ENCODE assay signal across 9 cellular contexts in the genomic region with DNA sequence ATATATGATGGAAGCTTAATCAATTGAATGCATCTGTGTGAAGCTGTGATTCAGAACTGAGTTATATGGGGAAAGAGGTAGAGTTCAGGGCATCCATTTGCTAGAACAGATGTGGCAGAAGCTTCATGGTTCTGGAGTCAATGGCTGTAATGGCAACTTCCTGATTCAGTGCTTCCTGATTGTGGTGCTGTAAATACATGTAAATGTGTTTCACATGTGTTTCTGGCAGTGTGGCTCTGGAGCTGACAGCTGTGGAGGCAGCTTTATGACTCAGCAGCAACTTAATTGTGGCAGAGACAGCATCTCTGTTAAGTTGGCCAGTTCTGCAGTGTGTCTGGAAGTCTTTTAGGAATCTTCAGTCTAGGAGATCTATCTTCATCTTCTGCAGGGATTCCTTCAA.
DNase-seq lines count a peak whose midpoint lies in the region; ATAC-seq and TF ChIP-seq lines count a peak whose summit lies in the region.
"Had no signal": no experiment of that assay in that cellular context is flagged by ENCODE, and none has a peak within 500 bp of the region (broad histone marks: within the 10 kb centered on the region; RNA-seq: fewer than 3 reads in every experiment).

No MANE protein-coding gene starts in this region.

- H3K79me2 ChIP-seq in OCI-LY7 (ENCODE audit: insufficient read depth, low read depth, low read length), result no peaks in the 10 kb centered on the region

- H3K4me1 ChIP-seq in OCI-LY7 (ENCODE audit: insufficient read depth, low read length, poor library complexity, severe bottlenecking) (no peaks in the 10 kb centered on the region), ascending aorta (no peaks in the 10 kb centered on the region)

- ATAC-seq in GM18499 (IDR thresholded peaks at IDR 0.05; ENCODE audit: insufficient read depth, unreplicated experiment) (peak; percentile 83), HG02885 (IDR thresholded peaks at IDR 0.05; ENCODE audit: poor library complexity, unreplicated experiment) (peak; percentile 57)
- ATAC-seq: Panc1 had no signal

- H2AFZ ChIP-seq in OCI-LY7 (ENCODE audit: low read length), result no peak overlapping the region

- H3K27ac ChIP-seq in OCI-LY7 (ENCODE audit: low read depth, low read length, poor library complexity, severe bottlenecking), result no peak overlapping the region
- H3K27ac ChIP-seq in ascending aorta, result no peak overlapping the region

- no peak for TF ChIP-seq CTCF in OCI-LY7 (conservative IDR thresholded peaks at IDR 0.05; ENCODE audit: low read length)
- TF ChIP-seq CTCF in osteocyte (IDR thresholded peaks at IDR 0.05), result no peak
- no peak for TF ChIP-seq CTCF in ascending aorta (IDR thresholded peaks at IDR 0.05)

- H3K4me3 Mint-ChIP-seq in osteocyte (ENCODE audit: unreplicated experiment), result no peak overlapping the region

- intact Hi-C loops in OCI-LY7 (cut with micrococcal nuclease; ENCODE audit: unreplicated experiment), result no loop called here
- intact Hi-C loops in ascending aorta (cut with DNase I), result no loop called here

- H3K9me2 ChIP-seq in OCI-LY7 (ENCODE audit: insufficient read depth, low read length), result no peaks in the 10 kb centered on the region

- CTCF ChIA-PET in OCI-LY7 (lab: Charles Lee; ENCODE audit: unreplicated experiment), result no interaction called here

- H3K9me3 Mint-ChIP-seq in osteocyte (ENCODE audit: unreplicated experiment), result no peaks in the 10 kb centered on the region

- no peaks in the 10 kb centered on the region for H3K4me1 Mint-ChIP-seq in osteocyte (ENCODE audit: unreplicated experiment)

- H3K4me3 ChIP-seq in OCI-LY7 (ENCODE audit: low read depth, low read length, poor library complexity, severe bottlenecking) (no peak overlapping the region), ascending aorta (no peak overlapping the region)

- H3K27me3 Mint-ChIP-seq in osteocyte (ENCODE audit: unreplicated experiment), result no peaks in the 10 kb centered on the region

- no peaks in the 10 kb centered on the region for H3K36me3 Mint-ChIP-seq in osteocyte (ENCODE audit: unreplicated experiment)

- H3K9me3 ChIP-seq in OCI-LY7 (ENCODE audit: low read length) (no peaks in the 10 kb centered on the region), ascending aorta (no peaks in the 10 kb centered on the region)

- H4K20me1 ChIP-seq in OCI-LY7 (ENCODE audit: insufficient read depth, low read length), result no peaks in the 10 kb centered on the region

- no peak overlapping the region for H3K4me2 ChIP-seq in OCI-LY7 (ENCODE audit: low read length)

- no peak overlapping the region for H3K27ac Mint-ChIP-seq in osteocyte (ENCODE audit: unreplicated experiment)

- BruUV-seq in OCI-LY7 (replicated peaks; lab: Mats Ljungman, UMichigan), result no TSS peak

- H3K27me3 ChIP-seq in ascending aorta, result no peaks in the 10 kb centered on the region

- POLR2A ChIA-PET in OCI-LY7 (lab: Charles Lee), result no interaction called here

- DNase-seq in OCI-LY7 (ENCODE audit: low spot score), result peak; percentile 0
- peak; percentile 82 for DNase-seq in islet precursor cell
- DNase-seq in hippocampal formation (lab: John Stamatoyannopoulos, UW), result no peak
- DNase-seq in osteocyte (ENCODE audit: extremely low spot score, unreplicated experiment), result no peak
- DNase-seq in NCI-H187 treated with DMSO at 0.1 percent for 48 hours (lab: John Stamatoyannopoulos, UW), result no peak
- no peak for DNase-seq in ascending aorta (ENCODE audit: low spot score in 2 of 2)

- H3K36me3 ChIP-seq in OCI-LY7 (ENCODE audit: insufficient read depth, low read length), result no peaks in the 10 kb centered on the region
- H3K36me3 ChIP-seq in ascending aorta, result no peaks in the 10 kb centered on the region

Comparison
In these comparisons a context has a peak if more than half of its experiments do, and no peak if none do; other contexts are left out.
1. DNase-seq: peak in OCI-LY7 (single experiment) and islet precursor cell (single experiment); none in hippocampal formation (0 of 2), osteocyte (single experiment), NCI-H187 treated with DMSO at 0.1 percent for 48 hours (single experiment) and ascending aorta (0 of 2).